In the genomic region with DNA sequence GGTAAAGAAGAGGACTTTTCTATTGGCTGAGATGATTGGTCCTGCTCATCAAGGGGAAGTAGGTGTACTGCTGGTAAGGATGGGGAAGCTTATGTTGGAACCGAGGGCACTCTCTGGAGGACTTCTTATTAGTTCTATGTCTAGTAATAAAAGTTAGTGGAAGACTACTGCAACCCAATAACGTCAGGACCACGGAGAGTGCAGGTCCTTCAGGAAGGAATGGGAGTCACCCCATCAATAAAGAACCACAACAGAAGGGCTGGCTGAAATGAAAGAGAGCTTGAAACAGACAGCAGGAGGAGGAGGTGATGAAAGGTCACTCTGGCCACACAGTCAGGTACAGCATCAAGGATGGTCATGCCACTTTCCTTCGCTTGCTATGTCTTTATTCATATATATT, we compare ENCODE assay signal across 21 cellular contexts.
DNase-seq lines count a peak whose midpoint lies in the region; TF ChIP-seq lines count a peak whose summit lies in the region.
"Had no signal": no experiment of that assay in that cellular context is flagged by ENCODE, and none has a peak within 500 bp of the region (broad histone marks: within the 10 kb centered on the region; RNA-seq: fewer than 3 reads in every experiment).

No MANE protein-coding gene starts in this region.

- H3K27ac ChIP-seq in HEK293 (ENCODE audit: extremely low read depth, low read depth, low read length): no peak overlapping the region
- no peak overlapping the region for H3K27ac ChIP-seq in smooth muscle cell (ENCODE audit: low read depth)
- H3K27ac ChIP-seq: C4-2B, left ventricle myocardium inferior, pancreas, thoracic aorta had no signal

- TF ChIP-seq CTCF in HEK293 (tag by site-specific recombination; IDR thresholded peaks at IDR 0.05) (no peak), fibroblast of pulmonary artery (IDR thresholded peaks at IDR 0.05; ENCODE audit: low read length, missing control alignments) (no peak), smooth muscle cell (IDR thresholded peaks at IDR 0.05; ENCODE audit: borderline replicate concordance, insufficient read depth, poor library complexity, severe bottlenecking) (peak; percentile 29), endothelial cell (IDR thresholded peaks at IDR 0.05; ENCODE audit: unreplicated experiment) (no peak)

- H3K9ac ChIP-seq in smooth muscle cell (ENCODE audit: low read depth): no peak overlapping the region

- no peaks in the 10 kb centered on the region for H3K36me3 Mint-ChIP-seq in endothelial cell (ENCODE audit: low read depth, unreplicated experiment)
- H3K36me3 Mint-ChIP-seq: activated naive CD4-positive, alpha-beta T cell treated with anti-CD3 and anti-CD28 coated beads, Interleukin-2, amount 10 ng/mL, durations not matched to agents 7 days and 5 days; brain had no signal

- H4K20me1 ChIP-seq in smooth muscle cell (ENCODE audit: low read depth): no peaks in the 10 kb centered on the region

- peak; percentile 3 for DNase-seq in amniotic epithelial cell (ENCODE audit: low read depth)
- DNase-seq in fibroblast of pulmonary artery (ENCODE audit: low read depth): peak; percentile 20
- DNase-seq in smooth muscle cell (lab: John Stamatoyannopoulos, UW; ENCODE audit: unreplicated experiment): no peak
- DNase-seq in cortex of kidney (lab: John Stamatoyannopoulos, UW): no peak
- DNase-seq in endothelial cell (ENCODE audit: low spot score): no peak
- DNase-seq in NCI-H2029 treated with DMSO at 0.1 percent for 48 hours (lab: John Stamatoyannopoulos, UW): no peak
- DNase-seq: activated CD4-positive, alpha-beta T cell treated with anti-CD3 and anti-CD28 coated beads, Interleukin-2, amount 50 U/mL, for 1 hour; activated naive CD4-positive, alpha-beta T cell treated with anti-CD3 and anti-CD28 coated beads, Interleukin-2, amount 10 ng/mL, durations not matched to agents 7 days and 5 days; activated T-cell treated with anti-CD3 and anti-CD28 coated beads for 4 hours; foreskin melanocyte; KBM-7; left ventricle myocardium inferior; NCI-H1048; NCI-H2107; NCI-H526 treated with DMSO at 0.1 percent for 48 hours; PC-3 had no signal

- H3K4me3 ChIP-seq in HEK293 (ENCODE audit: low read depth, low read length) (no peak overlapping the region), fibroblast of pulmonary artery (replicated peaks; ENCODE audit: low read depth, low read length) (no peak overlapping the region), smooth muscle cell (no peak overlapping the region)
- H3K4me3 ChIP-seq: left ventricle myocardium inferior, pancreas, thoracic aorta had no signal

- no peaks in the 10 kb centered on the region for H3K4me1 Mint-ChIP-seq in endothelial cell (ENCODE audit: unreplicated experiment)
- H3K4me1 Mint-ChIP-seq: activated naive CD4-positive, alpha-beta T cell treated with anti-CD3 and anti-CD28 coated beads, Interleukin-2, amount 10 ng/mL, durations not matched to agents 7 days and 5 days; brain had no signal

- POLR2A ChIA-PET in HEK293 (lab: Yijun Ruan, JAX): no interaction called here

- no peaks in the 10 kb centered on the region for H3K4me1 ChIP-seq in HEK293 (ENCODE audit: control insufficient read depth, insufficient read depth, low read length)
- no peaks in the 10 kb centered on the region for H3K4me1 ChIP-seq in smooth muscle cell (ENCODE audit: low read depth)
- H3K4me1 ChIP-seq: left ventricle myocardium inferior, pancreas had no signal

- CTCF ChIA-PET in HEK293 (lab: Yijun Ruan, JAX): interaction anchor here (0.6 kb wide), 1 partner anchor 451 kb away, joined by 3 read pairs; no protein-coding TSS in a partner anchor

- H3K79me2 ChIP-seq in smooth muscle cell (ENCODE audit: low read depth): no peaks in the 10 kb centered on the region

- peaks cover 3% of the 10 kb centered on the region for H3K27me3 Mint-ChIP-seq in endothelial cell (ENCODE audit: unreplicated experiment)

- H3K27me3 ChIP-seq in smooth muscle cell (ENCODE audit: low read depth): peaks cover 20% of the 10 kb centered on the region

- no peaks in the 10 kb centered on the region for H3K9me3 ChIP-seq in HEK293 (ENCODE audit: control insufficient read depth, insufficient read depth, low read depth, low read length)
- no peaks in the 10 kb centered on the region for H3K9me3 ChIP-seq in smooth muscle cell (replicated peaks; ENCODE audit: low read depth)
- H3K9me3 ChIP-seq: left ventricle myocardium inferior, pancreas, thoracic aorta had no signal

- H3K36me3 ChIP-seq in HEK293 (ENCODE audit: control insufficient read depth in 2 of 2, insufficient read depth in 1 of 2, low read length in 2 of 2) (no peaks in the 10 kb centered on the region), smooth muscle cell (ENCODE audit: low read depth) (no peaks in the 10 kb centered on the region)
- H3K36me3 ChIP-seq: left ventricle myocardium inferior, pancreas, thoracic aorta had no signal

- H2AFZ ChIP-seq in smooth muscle cell (ENCODE audit: low read depth): no peak overlapping the region

- H3K27ac Mint-ChIP-seq in endothelial cell (ENCODE audit: unreplicated experiment): no peak overlapping the region
- H3K27ac Mint-ChIP-seq: activated naive CD4-positive, alpha-beta T cell treated with anti-CD3 and anti-CD28 coated beads, Interleukin-2, amount 10 ng/mL, durations not matched to agents 7 days and 5 days had no signal

- no peak overlapping the region for H3K4me3 Mint-ChIP-seq in endothelial cell (ENCODE audit: unreplicated experiment)
- H3K4me3 Mint-ChIP-seq: activated naive CD4-positive, alpha-beta T cell treated with anti-CD3 and anti-CD28 coated beads, Interleukin-2, amount 10 ng/mL, durations not matched to agents 7 days and 5 days; brain had no signal

- H3F3A ChIP-seq in smooth muscle cell (ENCODE audit: low read depth): no peaks in the 10 kb centered on the region

- 66% methylated on average over 4 of the region's 4 CpGs for WGBS in smooth muscle cell (ENCODE audit: low lambda C conversion rate)

- no peaks in the 10 kb centered on the region for H3K9me3 Mint-ChIP-seq in endothelial cell (ENCODE audit: unreplicated experiment)
- H3K9me3 Mint-ChIP-seq: activated naive CD4-positive, alpha-beta T cell treated with anti-CD3 and anti-CD28 coated beads, Interleukin-2, amount 10 ng/mL, durations not matched to agents 7 days and 5 days had no signal

- no peak overlapping the region for H3K4me2 ChIP-seq in smooth muscle cell

TF ChIP-seq in HEK293, 187 proteins besides CTCF, POLR2A, EP300 and RAD21:
- no peak for TF ChIP-seq ZNF670 (tag by site-specific recombination; IDR thresholded peaks at IDR 0.05; ENCODE audit: low read depth)
- TF ChIP-seq, protein P1, sequence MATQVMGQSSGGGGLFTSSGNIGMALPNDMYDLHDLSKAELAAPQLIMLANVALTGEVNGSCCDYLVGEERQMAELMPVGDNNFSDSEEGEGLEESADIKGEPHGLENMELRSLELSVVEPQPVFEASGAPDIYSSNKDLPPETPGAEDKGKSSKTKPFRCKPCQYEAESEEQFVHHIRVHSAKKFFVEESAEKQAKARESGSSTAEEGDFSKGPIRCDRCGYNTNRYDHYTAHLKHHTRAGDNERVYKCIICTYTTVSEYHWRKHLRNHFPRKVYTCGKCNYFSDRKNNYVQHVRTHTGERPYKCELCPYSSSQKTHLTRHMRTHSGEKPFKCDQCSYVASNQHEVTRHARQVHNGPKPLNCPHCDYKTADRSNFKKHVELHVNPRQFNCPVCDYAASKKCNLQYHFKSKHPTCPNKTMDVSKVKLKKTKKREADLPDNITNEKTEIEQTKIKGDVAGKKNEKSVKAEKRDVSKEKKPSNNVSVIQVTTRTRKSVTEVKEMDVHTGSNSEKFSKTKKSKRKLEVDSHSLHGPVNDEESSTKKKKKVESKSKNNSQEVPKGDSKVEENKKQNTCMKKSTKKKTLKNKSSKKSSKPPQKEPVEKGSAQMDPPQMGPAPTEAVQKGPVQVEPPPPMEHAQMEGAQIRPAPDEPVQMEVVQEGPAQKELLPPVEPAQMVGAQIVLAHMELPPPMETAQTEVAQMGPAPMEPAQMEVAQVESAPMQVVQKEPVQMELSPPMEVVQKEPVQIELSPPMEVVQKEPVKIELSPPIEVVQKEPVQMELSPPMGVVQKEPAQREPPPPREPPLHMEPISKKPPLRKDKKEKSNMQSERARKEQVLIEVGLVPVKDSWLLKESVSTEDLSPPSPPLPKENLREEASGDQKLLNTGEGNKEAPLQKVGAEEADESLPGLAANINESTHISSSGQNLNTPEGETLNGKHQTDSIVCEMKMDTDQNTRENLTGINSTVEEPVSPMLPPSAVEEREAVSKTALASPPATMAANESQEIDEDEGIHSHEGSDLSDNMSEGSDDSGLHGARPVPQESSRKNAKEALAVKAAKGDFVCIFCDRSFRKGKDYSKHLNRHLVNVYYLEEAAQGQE (tag by site-specific recombination; IDR thresholded peaks at IDR 0.05): peak; percentile 87
- no peak for TF ChIP-seq ZNF48 (tag by site-specific recombination; IDR thresholded peaks at IDR 0.05)
- TF ChIP-seq, protein P2, sequence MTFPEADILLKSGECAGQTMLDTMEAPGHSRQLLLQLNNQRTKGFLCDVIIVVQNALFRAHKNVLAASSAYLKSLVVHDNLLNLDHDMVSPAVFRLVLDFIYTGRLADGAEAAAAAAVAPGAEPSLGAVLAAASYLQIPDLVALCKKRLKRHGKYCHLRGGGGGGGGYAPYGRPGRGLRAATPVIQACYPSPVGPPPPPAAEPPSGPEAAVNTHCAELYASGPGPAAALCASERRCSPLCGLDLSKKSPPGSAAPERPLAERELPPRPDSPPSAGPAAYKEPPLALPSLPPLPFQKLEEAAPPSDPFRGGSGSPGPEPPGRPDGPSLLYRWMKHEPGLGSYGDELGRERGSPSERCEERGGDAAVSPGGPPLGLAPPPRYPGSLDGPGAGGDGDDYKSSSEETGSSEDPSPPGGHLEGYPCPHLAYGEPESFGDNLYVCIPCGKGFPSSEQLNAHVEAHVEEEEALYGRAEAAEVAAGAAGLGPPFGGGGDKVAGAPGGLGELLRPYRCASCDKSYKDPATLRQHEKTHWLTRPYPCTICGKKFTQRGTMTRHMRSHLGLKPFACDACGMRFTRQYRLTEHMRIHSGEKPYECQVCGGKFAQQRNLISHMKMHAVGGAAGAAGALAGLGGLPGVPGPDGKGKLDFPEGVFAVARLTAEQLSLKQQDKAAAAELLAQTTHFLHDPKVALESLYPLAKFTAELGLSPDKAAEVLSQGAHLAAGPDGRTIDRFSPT (tag by site-specific recombination; IDR thresholded peaks at IDR 0.05): no peak
TF ChIP-seq in HEK293: peak in this region for 1.

Comparison
In these comparisons a context has a peak if more than half of its experiments do, and no peak if none do; other contexts are left out.
1. DNase-seq: peak in amniotic epithelial cell (single experiment) and fibroblast of pulmonary artery (single experiment); none in smooth muscle cell (single experiment), cortex of kidney (single experiment), endothelial cell (single experiment) and NCI-H2029 treated with DMSO at 0.1 percent for 48 hours (single experiment).